In genomic region chr15:43249699-43250203, GRCh38 we compare ENCODE assay signal across 1 cellular context.
TF ChIP-seq lines count a peak whose summit lies in the region.

No MANE protein-coding gene starts in this region.

TF ChIP-seq in K562, 482 proteins besides CTCF, POLR2A, EP300 and RAD21 (continued from another document and continues in another):
- TF ChIP-seq SMARCA4 (IDR thresholded peaks at IDR 0.05) (0 out of 2 replicates have a peak, but pooled peaks have one; percentile 18), ID3 (CRISPR knock-in tag; IDR thresholded peaks at IDR 0.05) (no peak), ID3 (tag; IDR thresholded peaks at IDR 0.05) (no peak), ZNF318 (IDR thresholded peaks at IDR 0.05; ENCODE audit: borderline replicate concordance in 1 of 2, low read depth in 1 of 2) (no peak), DPF2 (IDR thresholded peaks at IDR 0.05) (no peak), ZNF217 (CRISPR knock-in tag; IDR thresholded peaks at IDR 0.05) (no peak), JUND (IDR thresholded peaks at IDR 0.05; ENCODE audit: borderline replicate concordance, low read depth, low read length) (no peak), JUND (tag; IDR thresholded peaks at IDR 0.05; ENCODE audit: borderline replicate concordance, low read depth, low read length) (0 out of 3 replicates have a peak, but pooled peaks have one; percentile 48), ADNP (tag; IDR thresholded peaks at IDR 0.05) (0 out of 2 replicates have a peak, but pooled peaks have one; percentile 45), MTA1 (IDR thresholded peaks at IDR 0.05; ENCODE audit: borderline replicate concordance) (no peak), TCF7L2 (IDR thresholded peaks at IDR 0.05; ENCODE audit: low read depth, low read length) (no peak), ARID4B (CRISPR knock-in tag; IDR thresholded peaks at IDR 0.05) (no peak), PTBP1 (IDR thresholded peaks at IDR 0.05; ENCODE audit: low read depth, low read length) (no peak), ZC3H4 (CRISPR knock-in tag; IDR thresholded peaks at IDR 0.05; ENCODE audit: borderline replicate concordance) (no peak), LARP7 (IDR thresholded peaks at IDR 0.05) (no peak), THAP12 (CRISPR knock-in tag; IDR thresholded peaks at IDR 0.05) (no peak), GTF2F1 (IDR thresholded peaks at IDR 0.05; ENCODE audit: low read depth, low read length) (no peak), ZNF197 (CRISPR knock-in tag; IDR thresholded peaks at IDR 0.05; ENCODE audit: low read depth) (no peak), SRF (CRISPR knock-in tag; IDR thresholded peaks at IDR 0.05) (no peak), NCOA4 (IDR thresholded peaks at IDR 0.05; ENCODE audit: partially characterized antibody) (no peak), JUNB (CRISPR knock-in tag; conservative IDR thresholded peaks at IDR 0.05) (no peak), E4F1 (CRISPR knock-in tag; IDR thresholded peaks at IDR 0.05; ENCODE audit: borderline replicate concordance) (no peak), RBM14 (IDR thresholded peaks at IDR 0.05; ENCODE audit: borderline replicate concordance, insufficient read depth, low read depth, low read length) (no peak), ZNF408 (CRISPR knock-in tag; IDR thresholded peaks at IDR 0.05; ENCODE audit: low read depth) (no peak), ZNF518B (CRISPR knock-in tag; IDR thresholded peaks at IDR 0.05) (no peak), BDP1 (IDR thresholded peaks at IDR 0.05; ENCODE audit: insufficient read depth, insufficient read length) (no peak), FOSL1 (tag; conservative IDR thresholded peaks at IDR 0.05) (peak; percentile 58)
- TF ChIP-seq, protein P1, sequence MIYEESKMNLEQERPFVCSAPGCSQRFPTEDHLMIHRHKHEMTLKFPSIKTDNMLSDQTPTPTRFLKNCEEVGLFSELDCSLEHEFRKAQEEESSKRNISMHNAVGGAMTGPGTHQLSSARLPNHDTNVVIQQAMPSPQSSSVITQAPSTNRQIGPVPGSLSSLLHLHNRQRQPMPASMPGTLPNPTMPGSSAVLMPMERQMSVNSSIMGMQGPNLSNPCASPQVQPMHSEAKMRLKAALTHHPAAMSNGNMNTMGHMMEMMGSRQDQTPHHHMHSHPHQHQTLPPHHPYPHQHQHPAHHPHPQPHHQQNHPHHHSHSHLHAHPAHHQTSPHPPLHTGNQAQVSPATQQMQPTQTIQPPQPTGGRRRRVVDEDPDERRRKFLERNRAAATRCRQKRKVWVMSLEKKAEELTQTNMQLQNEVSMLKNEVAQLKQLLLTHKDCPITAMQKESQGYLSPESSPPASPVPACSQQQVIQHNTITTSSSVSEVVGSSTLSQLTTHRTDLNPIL (CRISPR knock-in tag; IDR thresholded peaks at IDR 0.05): no peak
- TF ChIP-seq, protein P2, sequence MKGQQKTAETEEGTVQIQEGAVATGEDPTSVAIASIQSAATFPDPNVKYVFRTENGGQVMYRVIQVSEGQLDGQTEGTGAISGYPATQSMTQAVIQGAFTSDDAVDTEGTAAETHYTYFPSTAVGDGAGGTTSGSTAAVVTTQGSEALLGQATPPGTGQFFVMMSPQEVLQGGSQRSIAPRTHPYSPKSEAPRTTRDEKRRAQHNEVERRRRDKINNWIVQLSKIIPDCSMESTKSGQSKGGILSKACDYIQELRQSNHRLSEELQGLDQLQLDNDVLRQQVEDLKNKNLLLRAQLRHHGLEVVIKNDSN (CRISPR knock-in tag; IDR thresholded peaks at IDR 0.05): no peak
- TF ChIP-seq, protein P3, sequence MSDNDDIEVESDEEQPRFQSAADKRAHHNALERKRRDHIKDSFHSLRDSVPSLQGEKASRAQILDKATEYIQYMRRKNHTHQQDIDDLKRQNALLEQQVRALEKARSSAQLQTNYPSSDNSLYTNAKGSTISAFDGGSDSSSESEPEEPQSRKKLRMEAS (CRISPR knock-in tag; IDR thresholded peaks at IDR 0.05): peak; percentile 54; the same call in 1 of the 2 replicates
